Comparison of ENCODE assay signal across 23 cellular contexts in the genomic region with DNA sequence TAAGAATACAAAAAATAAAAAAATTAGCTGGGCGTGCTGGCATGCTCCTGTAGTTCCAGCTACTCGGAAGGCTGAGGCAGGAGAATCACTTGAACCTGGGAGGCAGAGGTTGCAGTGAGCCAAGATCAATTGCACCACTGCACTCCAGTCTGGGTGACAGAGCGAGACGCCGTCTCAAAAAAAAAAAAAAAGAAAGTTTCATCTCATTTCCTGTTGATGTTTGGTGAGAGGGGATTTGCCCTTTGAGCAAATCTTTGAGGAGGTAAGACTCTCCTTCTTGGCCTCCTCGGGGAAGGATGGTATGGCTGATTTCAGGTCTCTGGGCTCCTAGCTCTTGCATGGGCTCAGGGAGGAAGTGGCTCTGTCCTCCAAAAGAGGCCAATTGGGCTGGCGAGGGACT. TPM values are rescaled to one million over a fixed set of nuclear protein-coding genes. Genes with fewer than 3 reads are reported as not detected.
DNase-seq lines count a peak whose midpoint lies in the region; ATAC-seq and TF ChIP-seq lines count a peak whose summit lies in the region.
"Had no signal": no experiment of that assay in that cellular context is flagged by ENCODE, and none has a peak within 500 bp of the region (broad histone marks: within the 10 kb centered on the region; RNA-seq: fewer than 3 reads in every experiment).

No MANE protein-coding gene starts in this region.

- no peaks in the 10 kb centered on the region for H3K9me3 ChIP-seq in IMR-90 (ENCODE audit: control insufficient read depth, insufficient read depth, low read length)
- H3K9me3 ChIP-seq: adrenal gland, left lung, right lobe of liver had no signal

- in situ Hi-C loops in IMR-90 (cut with MboI; ENCODE audit: low sequenced_read_pairs): no loop called here

- TF ChIP-seq RAD21 in IMR-90 (IDR thresholded peaks at IDR 0.05; ENCODE audit: low read length): no peak

- no peak overlapping the region for H3K56ac ChIP-seq in IMR-90 (ENCODE audit: extremely low read depth, insufficient read depth, low read length)

- peak overlapping the region; percentile 79 for H3K27ac Mint-ChIP-seq in activated naive CD4-positive, alpha-beta T cell treated with anti-CD3 and anti-CD28 coated beads for 36 hours
- peak overlapping the region; percentile 92 for H3K27ac Mint-ChIP-seq in activated naive CD8-positive, alpha-beta T cell treated with anti-CD3 and anti-CD28 coated beads, Interleukin-2, amount 10 ng/mL, durations not matched to agents 7 days and 5 days
- H3K27ac Mint-ChIP-seq in stimulated activated naive CD8-positive, alpha-beta T cell treated with anti-CD3 and anti-CD28 coated beads, Interleukin-15, amount 100 ng/mL, for 72 hours: peak overlapping the region; percentile 97 to 99
- H3K27ac Mint-ChIP-seq: effector memory CD8-positive, alpha-beta T cell; mesothelial cell of epicardium; nephron had no signal

- intact Hi-C loops in activated naive CD4-positive, alpha-beta T cell treated with anti-CD3 and anti-CD28 coated beads for 36 hours (cut with micrococcal nuclease): no loop called here
- intact Hi-C loops in IMR-90 (cut with micrococcal nuclease): no loop called here

- H3K4me1 ChIP-seq in IMR-90 (ENCODE audit: control insufficient read depth, insufficient read depth, low read length): no peaks in the 10 kb centered on the region
- H3K4me1 ChIP-seq: adrenal gland, left lung, right lobe of liver had no signal

- H2AFZ ChIP-seq in IMR-90 (replicated peaks; ENCODE audit: low read length, poor library complexity): peak overlapping the region; percentile 26

- no peak overlapping the region for H2AK5ac ChIP-seq in IMR-90 (ENCODE audit: low read depth, low read length)

- no peaks in the 10 kb centered on the region for H3K9me1 ChIP-seq in IMR-90 (ENCODE audit: insufficient read depth, low read length)

- POLR2A ChIA-PET in IMR-90 (lab: Charles Lee; ENCODE audit: unreplicated experiment): no interaction called here
- POLR2A ChIA-PET in activated naive CD8-positive, alpha-beta T cell treated with anti-CD3 and anti-CD28 coated beads, Interleukin-2, amount 10 ng/mL, durations not matched to agents 7 days and 5 days (lab: Charles Lee): interaction anchor here (1.2 kb wide), 1 partner anchor 35 kb away, joined by 6 read pairs; a partner anchor contains a TSS

- no peak overlapping the region for H3K4me2 ChIP-seq in IMR-90 (ENCODE audit: low read depth, low read length)

- H2BK120ac ChIP-seq in IMR-90 (ENCODE audit: low read depth, low read length): no peak overlapping the region

- 78% methylated on average over 4 of the region's 7 CpGs; no CpG with 5 or more reads in 1 of the 2 experiments for WGBS in IMR-90 (ENCODE audit: extremely low coverage in 2 of 2, insufficient read length in 1 of 2), 2 experiments

- no peaks in the 10 kb centered on the region for H3K27me3 Mint-ChIP-seq in activated naive CD4-positive, alpha-beta T cell treated with anti-CD3 and anti-CD28 coated beads for 36 hours (ENCODE audit: low read depth)
- H3K27me3 Mint-ChIP-seq in activated naive CD8-positive, alpha-beta T cell treated with anti-CD3 and anti-CD28 coated beads, Interleukin-2, amount 10 ng/mL, durations not matched to agents 7 days and 5 days: peaks cover 2% of the 10 kb centered on the region
- H3K27me3 Mint-ChIP-seq in stimulated activated naive CD8-positive, alpha-beta T cell treated with anti-CD3 and anti-CD28 coated beads, Interleukin-15, amount 100 ng/mL, for 72 hours: no peaks in the 10 kb centered on the region

- H3K9me3 Mint-ChIP-seq in activated naive CD4-positive, alpha-beta T cell treated with anti-CD3 and anti-CD28 coated beads for 36 hours: no peaks in the 10 kb centered on the region
- H3K9me3 Mint-ChIP-seq in activated naive CD8-positive, alpha-beta T cell treated with anti-CD3 and anti-CD28 coated beads, Interleukin-2, amount 10 ng/mL, durations not matched to agents 7 days and 5 days: no peaks in the 10 kb centered on the region
- H3K9me3 Mint-ChIP-seq in stimulated activated naive CD8-positive, alpha-beta T cell treated with anti-CD3 and anti-CD28 coated beads, Interleukin-15, amount 100 ng/mL, for 72 hours: no peaks in the 10 kb centered on the region
- H3K9me3 Mint-ChIP-seq: effector memory CD8-positive, alpha-beta T cell; mesothelial cell of epicardium; nephron had no signal

- H3K4me3 Mint-ChIP-seq in activated naive CD4-positive, alpha-beta T cell treated with anti-CD3 and anti-CD28 coated beads for 36 hours: peak overlapping the region; percentile 34
- H3K4me3 Mint-ChIP-seq in activated naive CD8-positive, alpha-beta T cell treated with anti-CD3 and anti-CD28 coated beads, Interleukin-2, amount 10 ng/mL, durations not matched to agents 7 days and 5 days: peak overlapping the region; percentile 73
- peak overlapping the region; percentile 47 to 83 for H3K4me3 Mint-ChIP-seq in stimulated activated naive CD8-positive, alpha-beta T cell treated with anti-CD3 and anti-CD28 coated beads, Interleukin-15, amount 100 ng/mL, for 72 hours
- H3K4me3 Mint-ChIP-seq: mesothelial cell of epicardium, nephron had no signal

- dilution Hi-C loops in IMR-90 (cut with HindIII; ENCODE audit: low sequenced_read_pairs, unreplicated experiment): no loop called here

- no peak overlapping the region for H3K4ac ChIP-seq in IMR-90 (ENCODE audit: low read depth, low read length)

- no peaks in the 10 kb centered on the region for H3K36me3 Mint-ChIP-seq in activated naive CD4-positive, alpha-beta T cell treated with anti-CD3 and anti-CD28 coated beads for 36 hours (ENCODE audit: low read depth)
- peaks cover 2% of the 10 kb centered on the region for H3K36me3 Mint-ChIP-seq in activated naive CD8-positive, alpha-beta T cell treated with anti-CD3 and anti-CD28 coated beads, Interleukin-2, amount 10 ng/mL, durations not matched to agents 7 days and 5 days
- H3K36me3 Mint-ChIP-seq: mesothelial cell of epicardium had no signal

- H3K4me3 ChIP-seq in IMR-90 (ENCODE audit: insufficient read depth, low read depth, low read length): no peak overlapping the region
- H3K4me3 ChIP-seq: adrenal gland, left lung, right lobe of liver had no signal

- H3K9ac ChIP-seq in IMR-90 (ENCODE audit: low read depth, low read length): no peak overlapping the region

- no peak overlapping the region for H3K18ac ChIP-seq in IMR-90 (ENCODE audit: low read depth, low read length)

- H2AK9ac ChIP-seq in IMR-90 (replicated peaks; ENCODE audit: low read depth, low read length, poor library complexity): no peak overlapping the region

- no peak overlapping the region for H2BK15ac ChIP-seq in IMR-90 (ENCODE audit: low read depth, low read length)

- no peaks in the 10 kb centered on the region for H4K20me1 ChIP-seq in IMR-90 (ENCODE audit: insufficient read depth, low read length)

- no peak for TF ChIP-seq POLR2A in IMR-90 (IDR thresholded peaks at IDR 0.05; ENCODE audit: low read depth, low read length)

- DNase-seq in activated naive CD4-positive, alpha-beta T cell treated with anti-CD3 and anti-CD28 coated beads for 36 hours: peak; percentile 23
- DNase-seq in activated naive CD4-positive, alpha-beta T cell treated with anti-CD3 and anti-CD28 coated beads, Interleukin-2, amount 50 U/mL, for 16 hours: no peak
- no peak for DNase-seq in IMR-90
- no peak for DNase-seq in activated naive CD8-positive, alpha-beta T cell treated with anti-CD3 and anti-CD28 coated beads, Interleukin-2, amount 10 ng/mL, durations not matched to agents 7 days and 5 days
- DNase-seq in stimulated activated naive CD8-positive, alpha-beta T cell treated with anti-CD3 and anti-CD28 coated beads, Interleukin-15, amount 100 ng/mL, for 72 hours: no peak
- DNase-seq in stimulated activated CD4-positive, alpha-beta T cell treated with anti-CD3 and anti-CD28 coated beads, Interleukin-12 subunit alpha, Interleukin-12 subunit beta, amount 100 ng/mL, for 4 hours: no peak
- DNase-seq: adrenal gland; brain microvascular endothelial cell; effector memory CD8-positive, alpha-beta T cell; foreskin melanocyte; left lung; NCI-H1930; NCI-H2227 treated with DMSO at 0.1 percent for 48 hours; NCI-H774; posterior cingulate gyrus; right lobe of liver had no signal

- CTCF ChIA-PET in activated naive CD4-positive, alpha-beta T cell treated with anti-CD3 and anti-CD28 coated beads for 36 hours (lab: Charles Lee): interaction anchor here (0.6 to 1.8 kb wide), 3 partner anchors 25 to 45 kb away, joined by 3 to 9 read pairs (median 6); no protein-coding TSS in a partner anchor
- CTCF ChIA-PET in IMR-90 (lab: Yijun Ruan, JAX): interaction anchor here (0.6 to 0.7 kb wide), 2 partner anchors 428 to 690 kb away, joined by 3 read pairs; no protein-coding TSS in a partner anchor

- no peak overlapping the region for H4K8ac ChIP-seq in IMR-90 (ENCODE audit: low read depth in 2 of 2, low read length in 2 of 2)

- ATAC-seq in IMR-90 (ENCODE audit: low read depth): no peak
- peak; percentile 56 for ATAC-seq in activated naive CD8-positive, alpha-beta T cell treated with anti-CD3 and anti-CD28 coated beads, Interleukin-2, amount 10 ng/mL, durations not matched to agents 7 days and 5 days (ENCODE audit: low read depth)
- ATAC-seq in stimulated activated naive CD8-positive, alpha-beta T cell treated with anti-CD3 and anti-CD28 coated beads, Interleukin-15, amount 100 ng/mL, for 72 hours: peak; percentile 57
- ATAC-seq in GM18868 (IDR thresholded peaks at IDR 0.05; ENCODE audit: unreplicated experiment): no peak
- no peak for ATAC-seq in GM18511 (IDR thresholded peaks at IDR 0.05; ENCODE audit: unreplicated experiment)
- ATAC-seq: effector memory CD8-positive, alpha-beta T cell; esophagus mucosa; left lung; right lobe of liver had no signal

- H3K79me1 ChIP-seq in IMR-90 (ENCODE audit: low read depth in 1 of 2, low read length in 2 of 2): no peaks in the 10 kb centered on the region

- H3K23ac ChIP-seq in IMR-90 (ENCODE audit: low read depth, low read length): no peak overlapping the region

- no peak overlapping the region for H2BK5ac ChIP-seq in IMR-90 (ENCODE audit: low read depth, low read length, poor library complexity, severe bottlenecking)

- BruUV-seq in IMR-90 (replicated peaks; lab: Mats Ljungman, UMichigan): no TSS peak

- no peaks in the 10 kb centered on the region for H3K36me3 ChIP-seq in IMR-90 (ENCODE audit: control insufficient read depth, insufficient read depth, low read length)
- H3K36me3 ChIP-seq: adrenal gland, brain microvascular endothelial cell, left lung, right lobe of liver had no signal

- H3K27ac ChIP-seq in IMR-90 (ENCODE audit: insufficient read depth, low read length): no peak overlapping the region
- H3K27ac ChIP-seq: adrenal gland, brain microvascular endothelial cell, left lung, right lobe of liver had no signal

- H4K91ac ChIP-seq in IMR-90 (ENCODE audit: insufficient read depth, low read depth, low read length): no peak overlapping the region

- peaks cover 7% of the 10 kb centered on the region for H3K4me1 Mint-ChIP-seq in activated naive CD4-positive, alpha-beta T cell treated with anti-CD3 and anti-CD28 coated beads for 36 hours (ENCODE audit: low read depth)
- peaks cover 7% of the 10 kb centered on the region for H3K4me1 Mint-ChIP-seq in activated naive CD8-positive, alpha-beta T cell treated with anti-CD3 and anti-CD28 coated beads, Interleukin-2, amount 10 ng/mL, durations not matched to agents 7 days and 5 days
- H3K4me1 Mint-ChIP-seq in stimulated activated naive CD8-positive, alpha-beta T cell treated with anti-CD3 and anti-CD28 coated beads, Interleukin-15, amount 100 ng/mL, for 72 hours: peaks cover 10% of the 10 kb centered on the region
- H3K4me1 Mint-ChIP-seq: mesothelial cell of epicardium, nephron had no signal

- H3K14ac ChIP-seq in IMR-90 (replicated peaks; ENCODE audit: low read depth, low read length): no peak overlapping the region

- TF ChIP-seq CTCF in IMR-90 (conservative IDR thresholded peaks at IDR 0.05; ENCODE audit: low read depth, low read length): no peak

- peaks cover 5% of the 10 kb centered on the region; the same call in 1 of the 2 replicates for H3K27me3 ChIP-seq in IMR-90 (ENCODE audit: control insufficient read depth, insufficient read depth, low read length)
- H3K27me3 ChIP-seq: adrenal gland, brain microvascular endothelial cell, right lobe of liver had no signal

- no peak overlapping the region for H2BK20ac ChIP-seq in IMR-90 (ENCODE audit: low read depth, low read length)

- H4K5ac ChIP-seq in IMR-90 (ENCODE audit: low read depth, low read length): no peak overlapping the region

RNA-seq across cellular contexts. Expression of a gene that starts 3.6 kb away (rescaled TPM):
- under 1 TPM; 0.10 to 0.12 TPM for total RNA-seq in activated naive CD4-positive, alpha-beta T cell treated with anti-CD3 and anti-CD28 coated beads for 36 hours
- total RNA-seq in IMR-90 (2012; rRNA removed): not detected in 2 replicates
- polyA plus RNA-seq in IMR-90 (2012; rRNA removed): not detected in 2 replicates
- not detected in 2 replicates for polyA plus RNA-seq in IMR-90 (2012; cell fraction: cytosol; rRNA removed)
- 0.02 and 0.05 TPM in 2 replicates for polyA plus RNA-seq in IMR-90 (2012; cell fraction: nucleus; rRNA removed; ENCODE audit: low replicate concordance)
- under 1 TPM; 0.28 to 0.53 TPM for total RNA-seq in activated naive CD8-positive, alpha-beta T cell treated with anti-CD3 and anti-CD28 coated beads, Interleukin-2, amount 10 ng/mL, durations not matched to agents 7 days and 5 days
- total RNA-seq: LHCN-M2 had no signal
- polyA plus RNA-seq: AG04450 had no signal

RNA-seq across cellular contexts. Expression of a gene that starts 22.4 kb away (rescaled TPM):
- total RNA-seq in activated naive CD4-positive, alpha-beta T cell treated with anti-CD3 and anti-CD28 coated beads for 36 hours: 10 to 100 TPM; 48.1 to 49.4 TPM
- total RNA-seq in IMR-90 (2012; rRNA removed): 40.0 and 58.3 TPM in 2 replicates
- 42.4 and 43.9 TPM in 2 replicates for polyA plus RNA-seq in IMR-90 (2012; rRNA removed)
- polyA plus RNA-seq in IMR-90 (2012; cell fraction: cytosol; rRNA removed): 44.3 and 54.2 TPM in 2 replicates
- polyA plus RNA-seq in IMR-90 (2012; cell fraction: nucleus; rRNA removed; ENCODE audit: low replicate concordance): 21.2 and 39.8 TPM in 2 replicates
- total RNA-seq in activated naive CD8-positive, alpha-beta T cell treated with anti-CD3 and anti-CD28 coated beads, Interleukin-2, amount 10 ng/mL, durations not matched to agents 7 days and 5 days: 10 to 100 TPM; 38.2 to 44.6 TPM

RNA-seq across cellular contexts. Expression of a gene that starts 35.0 kb away (rescaled TPM):
- total RNA-seq in activated naive CD4-positive, alpha-beta T cell treated with anti-CD3 and anti-CD28 coated beads for 36 hours: 10 to 100 TPM; 24.9 to 27.5 TPM
- 6.1 and 7.0 TPM in 2 replicates for total RNA-seq in IMR-90 (2012; rRNA removed)
- 20.4 and 20.8 TPM in 2 replicates for polyA plus RNA-seq in IMR-90 (2012; rRNA removed)
- 15.0 and 24.5 TPM in 2 replicates for polyA plus RNA-seq in IMR-90 (2012; cell fraction: cytosol; rRNA removed)
- polyA plus RNA-seq in IMR-90 (2012; cell fraction: nucleus; rRNA removed; ENCODE audit: low replicate concordance): 18.9 and 24.4 TPM in 2 replicates
- 10 to 100 TPM; 42.8 to 47.3 TPM for total RNA-seq in activated naive CD8-positive, alpha-beta T cell treated with anti-CD3 and anti-CD28 coated beads, Interleukin-2, amount 10 ng/mL, durations not matched to agents 7 days and 5 days

Comparison
In these comparisons a context has a peak if more than half of its experiments do, and no peak if none do; other contexts are left out.
1. ATAC-seq: peak in activated naive CD8-positive, alpha-beta T cell treated with anti-CD3 and anti-CD28 coated beads, Interleukin-2, amount 10 ng/mL, durations not matched to agents 7 days and 5 days (single experiment) and stimulated activated naive CD8-positive, alpha-beta T cell treated with anti-CD3 and anti-CD28 coated beads, Interleukin-15, amount 100 ng/mL, for 72 hours (single experiment); none in IMR-90 (single experiment), GM18868 (single experiment) and GM18511 (single experiment).
2. Peak in every context shown above with its lines, with median percentiles within 50 percentile points of each other: H3K27ac Mint-ChIP-seq and H3K4me3 Mint-ChIP-seq.